In genomic region chr4:55545133-55545532, GRCh38 we compare ENCODE assay signal across 9 cellular contexts. TPM values are rescaled to one million over a fixed set of nuclear protein-coding genes. Genes with fewer than 3 reads are reported as not detected.
DNase-seq lines count a peak whose midpoint lies in the region; ATAC-seq and TF ChIP-seq lines count a peak whose summit lies in the region.
"Had no signal": no experiment of that assay in that cellular context is flagged by ENCODE, and none has a peak within 500 bp of the region (broad histone marks: within the 10 kb centered on the region; RNA-seq: fewer than 3 reads in every experiment).

No MANE protein-coding gene starts in this region.

- intact Hi-C loops in CD4-positive, alpha-beta T cell (cut with DNase I, micrococcal nuclease): loop anchor here (5.0 to 10.0 kb wide), 6 partner anchors 50 to 1437 kb away; partner anchors contain the start of gene EXOC1 (in 2 of the 2)

- H3K27ac Mint-ChIP-seq in CD4-positive, alpha-beta T cell: peak overlapping the region; percentile 85

- CTCF ChIA-PET in CD4-positive, alpha-beta T cell (lab: Charles Lee): interaction anchor here (0.9 to 2.8 kb wide), 4 partner anchors 10 to 404 kb away, joined by 3 to 9 read pairs (median 6); partner anchors contain the start of genes CEP135 and SRD5A3

- H3K4me3 ChIP-seq in Jurkat, Clone E6-1 (ENCODE audit: low read length): peak overlapping the region; percentile 78
- peak overlapping the region; percentile 97 for H3K4me3 ChIP-seq in adipocyte (ENCODE audit: low read length)
- H3K4me3 ChIP-seq in upper lobe of left lung: peak overlapping the region; percentile 90 to 98 (median 90)

- H3K27me3 Mint-ChIP-seq in CD4-positive, alpha-beta T cell: no peaks in the 10 kb centered on the region

- H3K36me3 ChIP-seq in adipocyte (ENCODE audit: control insufficient read depth, insufficient read depth, low read length, severe bottlenecking) (no peaks in the 10 kb centered on the region), upper lobe of left lung (peaks cover 0 to 5% (median 0%) of the 10 kb centered on the region in 4 donors)

- DNase-seq in CD4-positive, alpha-beta T cell: no peak
- no peak for DNase-seq in Jurkat, Clone E6-1 (ENCODE audit: low read depth, low spot score)
- peak; percentile 37 for DNase-seq in adipocyte (ENCODE audit: low read depth)
- peak; percentile 59 for DNase-seq in left kidney (ENCODE audit: low read depth, low spot score)
- DNase-seq in upper lobe of left lung: no peak
- no peak for DNase-seq in mucosa of gallbladder (ENCODE audit: low spot score)
- DNase-seq in islet precursor cell: no peak

- H3K9ac ChIP-seq in adipocyte (ENCODE audit: low read length): peak overlapping the region; percentile 90

- H3K9me3 ChIP-seq in CD4-positive, alpha-beta T cell (ENCODE audit: control insufficient read depth, low read length): no peaks in the 10 kb centered on the region
- H3K9me3 ChIP-seq in adipocyte (ENCODE audit: control insufficient read depth, low read length) (no peaks in the 10 kb centered on the region), upper lobe of left lung (no peaks in the 10 kb centered on the region)

- peaks cover 52% of the 10 kb centered on the region for H3K4me1 Mint-ChIP-seq in CD4-positive, alpha-beta T cell (ENCODE audit: low read depth)

- H3K4me1 ChIP-seq in adipocyte (ENCODE audit: control insufficient read depth, insufficient read depth, low read length) (peaks cover 29% of the 10 kb centered on the region), upper lobe of left lung (peaks cover 12 to 26% (median 15%) of the 10 kb centered on the region in 4 donors)

- TF ChIP-seq CTCF in CD4-positive, alpha-beta T cell (IDR thresholded peaks at IDR 0.05): no peak
- no peak for TF ChIP-seq CTCF in upper lobe of left lung (IDR thresholded peaks at IDR 0.05)

- TF ChIP-seq POLR2A in upper lobe of left lung (IDR thresholded peaks at IDR 0.05): no peak

- H3K36me3 Mint-ChIP-seq in CD4-positive, alpha-beta T cell (ENCODE audit: low read depth): peaks cover 9% of the 10 kb centered on the region

- TF ChIP-seq EP300 in upper lobe of left lung (IDR thresholded peaks at IDR 0.05): no peak

- POLR2A ChIA-PET in CD4-positive, alpha-beta T cell (lab: Charles Lee): interaction anchor here (0.6 to 3.7 kb wide), 16 partner anchors 10 to 1433 kb away, joined by 3 to 37 read pairs (median 5); partner anchors contain the start of genes AASDH, CEP135, EXOC1 and PAICS

- no peak for ATAC-seq in CD4-positive, alpha-beta T cell (ENCODE audit: poor library complexity)
- ATAC-seq in upper lobe of left lung (ENCODE audit: low FRiP score in 2 of 2): no peak
- ATAC-seq in GM19035 (IDR thresholded peaks at IDR 0.05; ENCODE audit: unreplicated experiment): no peak

- no peaks in the 10 kb centered on the region for H3K9me3 Mint-ChIP-seq in CD4-positive, alpha-beta T cell

- 3 to 4% methylated on average over 7 of the region's 7 CpGs for WGBS in upper lobe of left lung, 2 donors

- peak overlapping the region; percentile 82 for H3K27ac ChIP-seq in CD4-positive, alpha-beta T cell (ENCODE audit: low read depth, low read length)
- peak overlapping the region; percentile 98 to 100 (median 99) for H3K27ac ChIP-seq in upper lobe of left lung

- no peaks in the 10 kb centered on the region for H3K27me3 ChIP-seq in CD4-positive, alpha-beta T cell (ENCODE audit: control insufficient read depth, insufficient read depth, low read length)
- H3K27me3 ChIP-seq in adipocyte (replicated peaks; ENCODE audit: control insufficient read depth, insufficient read depth, low read length) (no peaks in the 10 kb centered on the region), upper lobe of left lung (no peaks in the 10 kb centered on the region)

- H3K4me3 Mint-ChIP-seq in CD4-positive, alpha-beta T cell: peak overlapping the region; percentile 93

RNA-seq across cellular contexts. Expression of gene CLOCK, which starts 1.6 kb away (rescaled TPM):
- total RNA-seq in CD4-positive, alpha-beta T cell: 1 to 10 TPM; 4.9 to 5.6 TPM
- polyA plus RNA-seq in Jurkat, Clone E6-1 (2012; ENCODE audit: insufficient read depth, insufficient read length): 3.6 TPM
- 10 to 100 TPM; 10.2 to 39.6 (median 22.2) TPM for total RNA-seq in upper lobe of left lung
- 22.1 TPM for total RNA-seq in mucosa of gallbladder

RNA-seq across cellular contexts. Expression of gene PDCL2, which starts 46.9 kb away (rescaled TPM):
- not detected for total RNA-seq in CD4-positive, alpha-beta T cell
- not detected for polyA plus RNA-seq in Jurkat, Clone E6-1 (2012; ENCODE audit: insufficient read depth, insufficient read length)
- not detected for total RNA-seq in upper lobe of left lung
- total RNA-seq in mucosa of gallbladder: not detected
- total RNA-seq: M059J had no signal

Comparison
In these comparisons a context has a peak if more than half of its experiments do, and no peak if none do; other contexts are left out.
1. DNase-seq: peak in adipocyte (single experiment) and left kidney (single experiment); none in CD4-positive, alpha-beta T cell (0 of 10), Jurkat, Clone E6-1 (single experiment), upper lobe of left lung (0 of 2), mucosa of gallbladder (single experiment) and islet precursor cell (single experiment).
2. Peak in every context shown above with its lines, with median percentiles within 50 percentile points of each other: H3K4me3 ChIP-seq.